In the genomic region with DNA sequence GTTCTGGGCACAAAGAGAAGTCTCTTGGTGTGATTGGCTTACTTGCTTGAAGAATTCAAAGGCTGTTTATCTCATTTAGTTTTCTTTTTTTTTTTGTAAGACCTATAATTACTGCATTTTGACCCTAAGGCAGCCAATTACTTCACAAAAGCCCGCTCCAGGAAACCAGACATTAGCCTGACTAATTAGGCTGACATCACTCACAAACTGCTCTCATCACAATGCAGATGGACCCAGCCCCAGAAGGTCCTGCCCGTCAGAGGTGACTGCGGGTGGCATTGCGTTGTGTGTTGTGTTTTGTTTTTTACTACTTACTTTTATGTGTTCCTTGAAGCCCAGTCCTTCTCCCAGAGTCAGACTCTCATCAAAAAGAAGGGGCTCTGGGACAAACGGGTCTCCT, we compare ENCODE assay signal across 1 cellular context.
TF ChIP-seq lines count a peak whose summit lies in the region.

No MANE protein-coding gene starts in this region.

TF ChIP-seq in HEK293, 187 proteins besides CTCF, POLR2A, EP300 and RAD21 (continued from another document):
- TF ChIP-seq, protein P1, sequence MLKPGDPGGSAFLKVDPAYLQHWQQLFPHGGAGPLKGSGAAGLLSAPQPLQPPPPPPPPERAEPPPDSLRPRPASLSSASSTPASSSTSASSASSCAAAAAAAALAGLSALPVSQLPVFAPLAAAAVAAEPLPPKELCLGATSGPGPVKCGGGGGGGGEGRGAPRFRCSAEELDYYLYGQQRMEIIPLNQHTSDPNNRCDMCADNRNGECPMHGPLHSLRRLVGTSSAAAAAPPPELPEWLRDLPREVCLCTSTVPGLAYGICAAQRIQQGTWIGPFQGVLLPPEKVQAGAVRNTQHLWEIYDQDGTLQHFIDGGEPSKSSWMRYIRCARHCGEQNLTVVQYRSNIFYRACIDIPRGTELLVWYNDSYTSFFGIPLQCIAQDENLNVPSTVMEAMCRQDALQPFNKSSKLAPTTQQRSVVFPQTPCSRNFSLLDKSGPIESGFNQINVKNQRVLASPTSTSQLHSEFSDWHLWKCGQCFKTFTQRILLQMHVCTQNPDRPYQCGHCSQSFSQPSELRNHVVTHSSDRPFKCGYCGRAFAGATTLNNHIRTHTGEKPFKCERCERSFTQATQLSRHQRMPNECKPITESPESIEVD (tag by site-specific recombination; IDR thresholded peaks at IDR 0.05): peak; percentile 54
- peak; percentile 87 for TF ChIP-seq ZBTB21 (tag by site-specific recombination; IDR thresholded peaks at IDR 0.05)
- TF ChIP-seq ZNF366 (tag by site-specific recombination; conservative IDR thresholded peaks at IDR 0.05): no peak
- TF ChIP-seq ZNF639 (tag by site-specific recombination; IDR thresholded peaks at IDR 0.05): 0 out of 2 replicates have a peak, but pooled peaks have one; percentile 15
TF ChIP-seq in HEK293: peak in this region for 13.
